7 cellular contexts compared by ENCODE assay signal in the genomic region with DNA sequence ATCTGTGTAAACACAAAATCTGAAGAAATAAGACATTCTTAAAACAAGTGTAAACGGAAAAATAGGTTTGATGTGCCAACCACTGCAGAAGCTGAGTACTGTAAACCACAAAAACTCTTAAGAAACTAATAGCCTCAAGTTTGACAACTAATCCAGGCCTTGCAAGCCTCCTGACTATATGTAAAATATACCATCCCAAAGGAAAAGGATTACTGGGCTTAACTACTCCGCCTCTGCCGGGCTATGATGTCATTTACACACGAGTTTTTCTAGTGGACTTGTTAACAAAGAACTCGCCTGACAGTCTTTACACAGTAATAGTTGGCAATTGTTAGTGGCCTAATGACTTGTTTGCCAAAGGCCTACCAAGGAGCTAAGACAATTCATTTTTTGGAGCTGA. TPM values are rescaled to one million over a fixed set of nuclear protein-coding genes. Genes with fewer than 3 reads are reported as not detected.
DNase-seq lines count a peak whose midpoint lies in the region; ATAC-seq and TF ChIP-seq lines count a peak whose summit lies in the region.

No MANE protein-coding gene starts in this region.

- no peak for TF ChIP-seq CTCF in NB4 (IDR thresholded peaks at IDR 0.05; ENCODE audit: low read depth, low read length)
- no peak for TF ChIP-seq CTCF in mammary epithelial cell (conservative IDR thresholded peaks at IDR 0.05 in 1 of 2, IDR thresholded peaks at IDR 0.05 in 1 of 2; ENCODE audit: extremely low read depth in 1 of 2, insufficient read depth in 1 of 2, low read depth in 1 of 2, low read length in 2 of 2)

- peak overlapping the region; percentile 99 for H3K4me3 Mint-ChIP-seq in memory B cell

- in situ Hi-C loops in mammary epithelial cell (cut with MboI; ENCODE audit: low sequenced_read_pairs in 2 of 2) = loop anchor here (10.0 to 25.0 kb wide), 2 partner anchors 91 to 283 kb away; partner anchors contain the start of gene EPC1 (in 1 of the 2)

- DNase-seq in GM03348 (ENCODE audit: low spot score) (peak; percentile 22), NB4 (ENCODE audit: low read depth) (peak; percentile 26), mammary epithelial cell (peak; percentile 53), memory B cell (ENCODE audit: low spot score in 2 of 2) (no peak), islet precursor cell (no peak)

- H3K4me1 ChIP-seq in mammary epithelial cell (ENCODE audit: insufficient read depth, low read length) (peaks cover 15% of the 10 kb centered on the region), urinary bladder (ENCODE audit: insufficient read depth) (no peaks in the 10 kb centered on the region)

- CTCF ChIA-PET in mammary epithelial cell (lab: Charles Lee; ENCODE audit: low non-redundant PET) = interaction anchor here (0.6 kb wide), 1 partner anchor 199 kb away, joined by 3 read pairs; no protein-coding TSS in a partner anchor

- peaks cover 71% of the 10 kb centered on the region for H3K79me2 ChIP-seq in mammary epithelial cell (ENCODE audit: insufficient read depth, low read length)

- H4K20me1 ChIP-seq in mammary epithelial cell (ENCODE audit: insufficient read depth, low read length) = peaks cover 30% of the 10 kb centered on the region

- peak overlapping the region; percentile 92 for H3K27ac Mint-ChIP-seq in memory B cell

- H3K36me3 ChIP-seq in mammary epithelial cell (ENCODE audit: insufficient read depth, low read length) (no peaks in the 10 kb centered on the region), urinary bladder (ENCODE audit: insufficient read depth) (no peaks in the 10 kb centered on the region)

- H3K27me3 Mint-ChIP-seq in memory B cell = no peaks in the 10 kb centered on the region

- ATAC-seq in memory B cell (ENCODE audit: low read depth) (no peak), HG02678 (IDR thresholded peaks at IDR 0.05; ENCODE audit: unreplicated experiment) (no peak)

- intact Hi-C loops in mammary epithelial cell (cut with micrococcal nuclease) = loop anchor here (2.0 to 5.0 kb wide), 2 partner anchors 95 to 138 kb away; no protein-coding TSS in a partner anchor

- dilution Hi-C loops in mammary epithelial cell (cut with HindIII; ENCODE audit: low sequenced_read_pairs) = no loop called here

- TF ChIP-seq POLR2A in NB4 (IDR thresholded peaks at IDR 0.05; ENCODE audit: extremely low read depth, insufficient read length) = no peak

- H3K4me2 ChIP-seq in mammary epithelial cell (ENCODE audit: insufficient read depth, low read depth, low read length) = peak overlapping the region; percentile 91

- H3K27me3 ChIP-seq in mammary epithelial cell (ENCODE audit: insufficient read depth, low read length) = no peaks in the 10 kb centered on the region

- no TSS peak for BruUV-seq in mammary epithelial cell (replicated peaks; lab: Mats Ljungman, UMichigan)

- H3K36me3 Mint-ChIP-seq in memory B cell = peaks cover 2% of the 10 kb centered on the region

- H3K4me3 ChIP-seq in NB4 (ENCODE audit: low read depth, low read length) (peak overlapping the region; percentile 93), mammary epithelial cell (replicated peaks in 1 of 3; ENCODE audit: insufficient read depth in 1 of 3, low read depth in 2 of 3, low read length in 3 of 3) (peak overlapping the region; percentile 82 to 95 (median 91)), urinary bladder (ENCODE audit: low read depth, low read length) (peak overlapping the region; percentile 89)

- H3K4me1 Mint-ChIP-seq in memory B cell = peaks cover 39% of the 10 kb centered on the region

- H3K9ac ChIP-seq in mammary epithelial cell (ENCODE audit: insufficient read depth, low read length) = peak overlapping the region; percentile 88

- WGBS in mammary epithelial cell (ENCODE audit: low coverage, missing lambda C conversion rate) = 0% methylated on average over 5 of the region's 5 CpGs
- WGBS in urinary bladder = 3% methylated on average over 5 of the region's 5 CpGs

- no peaks in the 10 kb centered on the region for H3K9me3 Mint-ChIP-seq in memory B cell

- no peaks in the 10 kb centered on the region for H3K9me3 ChIP-seq in mammary epithelial cell (replicated peaks; ENCODE audit: insufficient read depth, low read length)

- no peak overlapping the region for H2AFZ ChIP-seq in mammary epithelial cell (ENCODE audit: low read depth, low read length)

- H3K27ac ChIP-seq in mammary epithelial cell (ENCODE audit: insufficient read depth, low read depth, low read length) (peak overlapping the region; percentile 56), urinary bladder (ENCODE audit: low read depth) (no peak overlapping the region)

RNA-seq across cellular contexts. Expression of gene KIF5B, which starts 2.1 kb away (rescaled TPM):
- total RNA-seq in mammary epithelial cell (100 to 1,000 TPM; 146 to 168 TPM), urinary bladder (189 TPM)
- polyA plus RNA-seq in mammary epithelial cell (50.3 TPM), urinary bladder (92.6 TPM)
- polyA minus RNA-seq in mammary epithelial cell = 62.2 TPM

Comparison
In these comparisons a context has a peak if more than half of its experiments do, and no peak if none do; other contexts are left out.
1. DNase-seq: peak in GM03348 (single experiment), NB4 (single experiment) and mammary epithelial cell (single experiment); none in memory B cell (0 of 2) and islet precursor cell (single experiment).
2. Peak in every context shown above with its lines, with median percentiles within 50 percentile points of each other: H3K4me3 ChIP-seq.